In genomic region chr3:17175187-17175839, GRCh38 we compare ENCODE assay signal across 13 cellular contexts.
DNase-seq lines count a peak whose midpoint lies in the region; ATAC-seq and TF ChIP-seq lines count a peak whose summit lies in the region.
"Had no signal": no experiment of that assay in that cellular context is flagged by ENCODE, and none has a peak within 500 bp of the region (broad histone marks: within the 10 kb centered on the region; RNA-seq: fewer than 3 reads in every experiment).

No MANE protein-coding gene starts in this region.

- H3K4me3 ChIP-seq in left ventricle myocardium inferior = no peak overlapping the region
- no peak overlapping the region for H3K4me3 ChIP-seq in tibial artery
- H3K4me3 ChIP-seq in body of pancreas = no peak overlapping the region
- no peak overlapping the region for H3K4me3 ChIP-seq in gastroesophageal sphincter
- H3K4me3 ChIP-seq: gastrocnemius medialis, pancreas had no signal

- H3K27ac ChIP-seq in left ventricle myocardium inferior (replicated peaks) (peak overlapping the region; percentile 37), tibial artery (peak overlapping the region; percentile 51 to 60), body of pancreas (no peak overlapping the region), gastroesophageal sphincter (no peak overlapping the region)
- H3K27ac ChIP-seq: gastrocnemius medialis, pancreas had no signal

- no peak for TF ChIP-seq EP300 in gastroesophageal sphincter (IDR thresholded peaks at IDR 0.05)

- intact Hi-C loops in left ventricle myocardium inferior (cut with micrococcal nuclease) = no loop called here
- intact Hi-C loops in tibial artery (cut with DNase I; ENCODE audit: low total_unique reads) = no loop called here
- intact Hi-C loops in body of pancreas (cut with DNase I) = no loop called here

- H3K9me3 ChIP-seq in left ventricle myocardium inferior (replicated peaks) = no peaks in the 10 kb centered on the region
- no peaks in the 10 kb centered on the region for H3K9me3 ChIP-seq in tibial artery
- no peaks in the 10 kb centered on the region for H3K9me3 ChIP-seq in body of pancreas
- H3K9me3 ChIP-seq in gastroesophageal sphincter = no peaks in the 10 kb centered on the region
- H3K9me3 ChIP-seq: gastrocnemius medialis, pancreas had no signal

- TF ChIP-seq POLR2A in body of pancreas (IDR thresholded peaks at IDR 0.05) = no peak
- no peak for TF ChIP-seq POLR2A in gastroesophageal sphincter (IDR thresholded peaks at IDR 0.05)

- H3K36me3 ChIP-seq in left ventricle myocardium inferior (no peaks in the 10 kb centered on the region), tibial artery (no peaks in the 10 kb centered on the region), body of pancreas (replicated peaks in 1 of 2; ENCODE audit: insufficient read depth in 1 of 2, low read depth in 2 of 2) (no peaks in the 10 kb centered on the region), gastroesophageal sphincter (peaks cover 0 to 16% of the 10 kb centered on the region in 2 donors)
- H3K36me3 ChIP-seq: gastrocnemius medialis, pancreas had no signal

- H3K27me3 ChIP-seq in left ventricle myocardium inferior (ENCODE audit: low read depth) (no peaks in the 10 kb centered on the region), tibial artery (no peaks in the 10 kb centered on the region), body of pancreas (no peaks in the 10 kb centered on the region), gastroesophageal sphincter (no peaks in the 10 kb centered on the region)
- H3K27me3 ChIP-seq: gastrocnemius medialis, pancreas had no signal

- TF ChIP-seq CTCF in left ventricle myocardium inferior (IDR thresholded peaks at IDR 0.05; ENCODE audit: borderline replicate concordance) (no peak), tibial artery (IDR thresholded peaks at IDR 0.05) (no peak), body of pancreas (IDR thresholded peaks at IDR 0.05) (no peak), gastroesophageal sphincter (IDR thresholded peaks at IDR 0.05) (no peak)

- ATAC-seq in body of pancreas = no peak
- ATAC-seq in gastroesophageal sphincter = no peak

- H3K4me1 ChIP-seq in left ventricle myocardium inferior (peaks cover 43% of the 10 kb centered on the region), tibial artery (peaks cover 0 to 57% (median 31%) of the 10 kb centered on the region in 4 donors), body of pancreas (no peaks in the 10 kb centered on the region), gastroesophageal sphincter (peaks cover 0 to 19% (median 9%) of the 10 kb centered on the region in 3 donors)
- H3K4me1 ChIP-seq: pancreas had no signal

- DNase-seq in HS-27A (ENCODE audit: low read depth) (peak; percentile 88), astrocyte of the hippocampus (ENCODE audit: low read depth, low spot score) (peak; percentile 73), left ventricle myocardium inferior (no peak), tibial artery (no peak), body of pancreas (no peak), DMS 273 treated with DMSO at 0.1 percent for 48 hours (lab: John Stamatoyannopoulos, UW) (no peak)
- DNase-seq: activated CD4-positive, alpha-beta T cell treated with anti-CD3 and anti-CD28 coated beads for 4 hours; DMS153; gastrocnemius medialis; NCI-H1694 treated with DMSO at 0.1 percent for 48 hours; NK-92 treated with Interleukin-12 subunit alpha and Interleukin-12 subunit beta, amount 100 ng/mL, for 24 hours; pancreas had no signal

- 90 to 94% methylated on average over 2 of the region's 2 CpGs for WGBS in body of pancreas, 2 donors
- WGBS in gastroesophageal sphincter (ENCODE audit: low coverage in 1 of 2), 2 donors = 54 to 73% methylated on average over 2 of the region's 2 CpGs

Comparison
In these comparisons a context has a peak if more than half of its experiments do, and no peak if none do; other contexts are left out.
1. DNase-seq: peak in HS-27A (single experiment) and astrocyte of the hippocampus (single experiment); none in left ventricle myocardium inferior (single experiment), tibial artery (0 of 2), body of pancreas (0 of 4) and DMS 273 treated with DMSO at 0.1 percent for 48 hours (single experiment).
2. H3K27ac ChIP-seq: peak in left ventricle myocardium inferior (single experiment) and tibial artery (2 of 2); none in body of pancreas (0 of 4) and gastroesophageal sphincter (0 of 4).